8 cellular contexts compared by ENCODE assay signal in the genomic region with DNA sequence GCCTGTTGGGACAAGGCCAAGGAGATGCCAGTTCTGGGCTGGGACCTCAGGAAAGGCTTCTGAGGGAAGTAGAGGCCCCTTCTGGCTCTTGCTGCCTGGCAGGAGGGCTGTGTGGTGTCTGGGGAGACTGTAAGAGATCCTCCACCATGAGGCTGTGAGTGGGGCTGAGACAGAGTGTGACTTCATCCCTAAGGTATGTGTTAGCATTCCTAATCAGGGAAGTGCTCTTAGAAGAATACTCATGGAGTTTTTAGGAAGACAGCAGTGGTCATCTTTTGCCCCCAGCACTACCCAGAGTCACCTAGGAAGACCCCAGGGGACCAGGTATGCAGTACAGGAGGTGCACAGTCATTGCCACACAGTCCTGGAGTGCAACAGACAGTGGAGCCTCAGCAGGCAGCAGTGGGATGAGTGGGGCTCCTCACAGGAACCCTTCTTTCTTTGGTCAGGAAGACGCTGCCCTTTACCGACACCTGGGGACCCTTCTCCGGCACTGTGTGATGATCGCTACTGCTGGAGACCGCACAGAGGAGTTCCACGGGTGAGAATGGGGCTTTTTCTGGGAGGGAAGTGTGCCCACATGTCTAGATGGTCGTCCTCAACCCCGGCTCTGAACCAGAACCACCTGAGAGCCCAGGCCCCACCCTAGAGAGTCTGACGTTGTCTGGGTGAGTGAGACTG. TPM values are rescaled to one million over a fixed set of nuclear protein-coding genes. Genes with fewer than 3 reads are reported as not detected.
DNase-seq lines count a peak whose midpoint lies in the region; ATAC-seq and TF ChIP-seq lines count a peak whose summit lies in the region.

No MANE protein-coding gene starts in this region.

- TF ChIP-seq CTCF in BJ (IDR thresholded peaks at IDR 0.05; ENCODE audit: insufficient read depth, low read depth, low read length) (no peak), cardiac fibroblast (IDR thresholded peaks at IDR 0.05; ENCODE audit: low read depth, low read length) (no peak)

- H3K4me3 ChIP-seq in BJ (ENCODE audit: low read depth, low read length) (peak overlapping the region; percentile 96), cardiac fibroblast (replicated peaks in 1 of 2; ENCODE audit: low read depth in 2 of 2, low read length in 2 of 2) (peak overlapping the region; percentile 97 to 98)

- no peaks in the 10 kb centered on the region for H3K27me3 Mint-ChIP-seq in naive thymus-derived CD8-positive, alpha-beta T cell

- H3K27ac Mint-ChIP-seq in naive thymus-derived CD8-positive, alpha-beta T cell: peak overlapping the region in 8 of 10 donors; percentile 52 to 100 (median 84)

- no peaks in the 10 kb centered on the region for H3K9me3 Mint-ChIP-seq in naive thymus-derived CD8-positive, alpha-beta T cell

- no peak for ATAC-seq in naive thymus-derived CD8-positive, alpha-beta T cell
- no peak for ATAC-seq in HG02759 (IDR thresholded peaks at IDR 0.05; ENCODE audit: unreplicated experiment)

- CTCF ChIA-PET in BJ (lab: Yijun Ruan, JAX): interaction anchor here (1.3 kb wide), 1 partner anchor 238 kb away, joined by 3 read pairs; no protein-coding TSS in a partner anchor

- no peaks in the 10 kb centered on the region for H3K27me3 ChIP-seq in BJ (ENCODE audit: control insufficient read depth, insufficient read depth, low read length)

- DNase-seq in BJ (ENCODE audit: low read depth) (peak; percentile 57), M059J (ENCODE audit: low read depth) (peak; percentile 79), cardiac fibroblast (ENCODE audit: low read depth in 2 of 2) (peak; percentile 64 to 88), DMS153 (lab: John Stamatoyannopoulos, UW) (no peak)
- DNase-seq in naive thymus-derived CD8-positive, alpha-beta T cell: no peak
- no peak for DNase-seq in stimulated activated naive CD4-positive, alpha-beta T cell (lab: John Stamatoyannopoulos, UW)
- no peak for DNase-seq in NK-92 treated with Interleukin-12 subunit alpha and Interleukin-12 subunit beta, amount 100 ng/mL, for 24 hours (lab: John Stamatoyannopoulos, UW)

- peak overlapping the region; percentile 22 to 99 (median 94) for H3K4me3 Mint-ChIP-seq in naive thymus-derived CD8-positive, alpha-beta T cell

- peaks cover 12 to 38% (median 37%) of the 10 kb centered on the region in 4 donors for H3K4me1 Mint-ChIP-seq in naive thymus-derived CD8-positive, alpha-beta T cell

- POLR2A ChIA-PET in BJ (lab: Charles Lee): no interaction called here
- POLR2A ChIA-PET in naive thymus-derived CD8-positive, alpha-beta T cell (lab: Charles Lee): interaction anchor here (1.3 to 5.3 kb wide), 8 partner anchors 21 to 296 kb away, joined by 3 to 78 read pairs (median 20); a partner anchor contains a TSS

- peaks cover 0 to 41% (median 0%) of the 10 kb centered on the region in 3 donors for H3K36me3 Mint-ChIP-seq in naive thymus-derived CD8-positive, alpha-beta T cell

- peaks cover 50% of the 10 kb centered on the region for H3K36me3 ChIP-seq in BJ (ENCODE audit: control insufficient read depth, insufficient read depth, low read length)

RNA-seq across cellular contexts. Expression of a gene that starts 2.8 kb away (rescaled TPM):
- 169 and 242 TPM in 2 replicates for polyA plus RNA-seq in BJ (2011; rRNA removed)
- 160 and 285 TPM in 2 replicates for polyA minus RNA-seq in BJ (2011; rRNA and poly(A)+ RNA removed)
- total RNA-seq in M059J (2014; rRNA removed; shearing (Covaris generic)): 171 and 178 TPM in 2 replicates
- total RNA-seq in naive thymus-derived CD8-positive, alpha-beta T cell: 10 to 100 TPM; 92.7 to 93.4 TPM
- 10 to 100 TPM; 68.6 to 93.1 (median 76.7) TPM for polyA plus RNA-seq in naive thymus-derived CD8-positive, alpha-beta T cell

RNA-seq across cellular contexts. Expression of a gene that starts 3.1 kb away (rescaled TPM):
- polyA plus RNA-seq in BJ (2011; rRNA removed): 69.5 and 111 TPM in 2 replicates
- polyA minus RNA-seq in BJ (2011; rRNA and poly(A)+ RNA removed): 60.0 and 77.1 TPM in 2 replicates
- 28.9 and 30.5 TPM in 2 replicates for total RNA-seq in M059J (2014; rRNA removed; shearing (Covaris generic))
- total RNA-seq in naive thymus-derived CD8-positive, alpha-beta T cell: 100 to 1,000 TPM; 110 to 122 TPM
- polyA plus RNA-seq in naive thymus-derived CD8-positive, alpha-beta T cell: 10 to 100 TPM; 24.0 to 75.2 (median 59.2) TPM

RNA-seq across cellular contexts. Expression of a gene that starts 17.4 kb away (rescaled TPM):
- not detected in 2 replicates for polyA plus RNA-seq in BJ (2011; rRNA removed)
- polyA minus RNA-seq in BJ (2011; rRNA and poly(A)+ RNA removed): not detected in 2 replicates
- total RNA-seq in M059J (2014; rRNA removed; shearing (Covaris generic)): not detected in 2 replicates
- total RNA-seq in naive thymus-derived CD8-positive, alpha-beta T cell: not detected
- polyA plus RNA-seq in naive thymus-derived CD8-positive, alpha-beta T cell: not detected

RNA-seq across cellular contexts. Expression of a gene that starts 25.9 kb away (rescaled TPM):
- 18.8 and 22.2 TPM in 2 replicates for polyA plus RNA-seq in BJ (2011; rRNA removed)
- polyA minus RNA-seq in BJ (2011; rRNA and poly(A)+ RNA removed): 7.3 and 10.7 TPM in 2 replicates
- total RNA-seq in M059J (2014; rRNA removed; shearing (Covaris generic)): 10.8 and 12.5 TPM in 2 replicates
- total RNA-seq in naive thymus-derived CD8-positive, alpha-beta T cell: 10 to 100 TPM; 33.6 to 33.7 TPM
- 10 to 100 TPM in 2 of 3 donors, 1 to 10 TPM in 1; 6.5 to 14.6 (median 10.9) TPM for polyA plus RNA-seq in naive thymus-derived CD8-positive, alpha-beta T cell

RNA-seq across cellular contexts. Expression of a gene that starts 26.5 kb away (rescaled TPM):
- 158 and 187 TPM in 2 replicates for polyA plus RNA-seq in BJ (2011; rRNA removed)
- polyA minus RNA-seq in BJ (2011; rRNA and poly(A)+ RNA removed): 41.6 and 47.3 TPM in 2 replicates
- total RNA-seq in M059J (2014; rRNA removed; shearing (Covaris generic)): 162 and 239 TPM in 2 replicates
- 10 to 100 TPM; 94.4 to 99.0 TPM for total RNA-seq in naive thymus-derived CD8-positive, alpha-beta T cell
- 100 to 1,000 TPM; 196 to 223 (median 208) TPM for polyA plus RNA-seq in naive thymus-derived CD8-positive, alpha-beta T cell

Comparison
In these comparisons a context has a peak if more than half of its experiments do, and no peak if none do; other contexts are left out.
1. DNase-seq: peak in BJ (single experiment), M059J (single experiment) and cardiac fibroblast (2 of 2); none in naive thymus-derived CD8-positive, alpha-beta T cell (0 of 10), DMS153 (single experiment), stimulated activated naive CD4-positive, alpha-beta T cell (0 of 6) and NK-92 treated with Interleukin-12 subunit alpha and Interleukin-12 subunit beta, amount 100 ng/mL, for 24 hours (single experiment).